19 cellular contexts compared by ENCODE assay signal in genomic region chr3:100527347-100527735, GRCh38. TPM values are rescaled to one million over a fixed set of nuclear protein-coding genes. Genes with fewer than 3 reads are reported as not detected.
"Had no signal": no experiment of that assay in that cellular context is flagged by ENCODE, and none has a peak within 500 bp of the region (broad histone marks: within the 10 kb centered on the region; RNA-seq: fewer than 3 reads in every experiment).

No MANE protein-coding gene starts in this region.

- H3K27me3 ChIP-seq: hepatocyte, sigmoid colon, testis, tibial nerve, upper lobe of right lung had no signal

- DNase-seq: effector memory CD4-positive, alpha-beta T cell; kidney; left cardiac atrium; left ventricle myocardium superior; naive thymus-derived CD4-positive, alpha-beta T cell; nephron progenitor cell; psoas muscle; retina; sigmoid colon; small intestine; stimulated activated CD4-positive, alpha-beta T cell treated with anti-CD3 and anti-CD28 coated beads, Interleukin-2, amount 100 ng/mL, for 48 hours; stimulated activated CD8-positive, alpha-beta memory T cell treated with anti-CD3 and anti-CD28 coated beads, Interleukin-4, amount 100 ng/mL, for 48 hours; testis; upper lobe of right lung had no signal

- H3K4me1 ChIP-seq: psoas muscle, upper lobe of right lung had no signal

- H2AFZ ChIP-seq: hepatocyte had no signal

- H3K79me2 ChIP-seq: hepatocyte had no signal

- ATAC-seq: esophagus mucosa; naive thymus-derived CD4-positive, alpha-beta T cell; stimulated activated effector memory CD8-positive, alpha-beta T cell treated with anti-CD3 and anti-CD28 coated beads, Interleukin-12 subunit alpha, Interleukin-12 subunit beta, amount 100 ng/mL, for 72 hours; upper lobe of right lung had no signal

- H3K27ac ChIP-seq: psoas muscle, upper lobe of right lung had no signal

- H3K4me3 ChIP-seq: hepatocyte, psoas muscle, sigmoid colon, testis, tibial nerve, upper lobe of right lung had no signal

- H3K36me3 ChIP-seq: sigmoid colon, upper lobe of right lung had no signal

- H3K9me3 ChIP-seq: psoas muscle, sigmoid colon, testis, tibial nerve, upper lobe of right lung had no signal

- FAIRE-seq: endometrium, kidney, small intestine had no signal

RNA-seq across cellular contexts. Expression of gene TMEM45A, which starts 34.9 kb away (rescaled TPM):
- polyA plus RNA-seq: naive thymus-derived CD4-positive, alpha-beta T cell had no signal
